Comparison of ENCODE assay signal across 8 cellular contexts in the genomic region with DNA sequence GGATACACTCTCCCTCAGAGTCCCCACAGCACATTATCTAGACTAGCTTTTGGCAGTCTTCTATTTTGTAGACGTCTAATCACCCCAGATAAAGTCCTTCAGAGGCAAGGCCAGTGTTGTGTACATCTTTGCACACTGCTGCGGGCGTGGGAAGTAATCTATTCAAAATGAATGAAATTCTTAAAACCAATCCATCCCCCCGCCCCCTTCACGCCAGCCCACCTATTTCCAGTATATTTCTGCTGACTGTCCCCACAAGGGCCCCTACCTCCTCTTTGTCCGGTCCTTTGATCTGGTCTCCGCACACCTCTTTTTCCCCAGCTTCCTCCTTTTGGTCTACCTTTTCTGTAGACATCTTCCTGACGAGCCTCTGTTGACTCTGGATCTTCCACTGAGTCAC. TPM values are rescaled to one million over a fixed set of nuclear protein-coding genes. Genes with fewer than 3 reads are reported as not detected.
DNase-seq lines count a peak whose midpoint lies in the region; ATAC-seq and TF ChIP-seq lines count a peak whose summit lies in the region.

No MANE protein-coding gene starts in this region.

- H3K79me2 ChIP-seq in DND-41 (ENCODE audit: insufficient read depth, low read length) (peaks cover 22% of the 10 kb centered on the region), SU-DHL-6 (ENCODE audit: insufficient read depth, low read length) (no peaks in the 10 kb centered on the region), fibroblast of lung (ENCODE audit: control insufficient read depth, insufficient read depth, low read length) (no peaks in the 10 kb centered on the region), trophoblast cell (ENCODE audit: control insufficient read depth, insufficient read depth, low read length, poor library complexity) (peaks cover 10% of the 10 kb centered on the region)

- peak overlapping the region; percentile 30 for H4K8ac ChIP-seq in trophoblast cell (ENCODE audit: low read depth, low read length)

- peak overlapping the region; percentile 57 for H3K18ac ChIP-seq in trophoblast cell (ENCODE audit: low read length)

- ATAC-seq in DND-41 (ENCODE audit: insufficient read depth, low read depth) (no peak), HG03460 (IDR thresholded peaks at IDR 0.05; ENCODE audit: unreplicated experiment) (no peak)

- H3K14ac ChIP-seq in trophoblast cell (ENCODE audit: low read length) = peak overlapping the region; percentile 16

- DNase-seq in DND-41 (no peak), fibroblast of lung (ENCODE audit: low read depth in 2 of 2) (no peak), trophoblast cell (no peak), ACHN (no peak), SIG-M5 (lab: John Stamatoyannopoulos, UW) (no peak)
- no peak for DNase-seq in stimulated activated CD4-positive, alpha-beta T cell treated with anti-CD3 and anti-CD28 coated beads, Interleukin-4, amount 100 ng/mL, for 24 hours

- in situ Hi-C loops in ACHN (cut with HindIII; ENCODE audit: low pct_ligation_motif_present, low pct_unique_long_range_greater_than_20kb, low sequenced_read_pairs) = no loop called here

- H2BK5ac ChIP-seq in trophoblast cell (ENCODE audit: low read depth, low read length, poor library complexity) = peak overlapping the region; percentile 2

- H4K12ac ChIP-seq in trophoblast cell (ENCODE audit: low read depth, low read length) = no peak overlapping the region

- peaks cover 12% of the 10 kb centered on the region; the same call in 1 of the 2 replicates for H3F3A ChIP-seq in SU-DHL-6 (ENCODE audit: insufficient read depth)

- H4K20me1 ChIP-seq in DND-41 (ENCODE audit: insufficient read depth, low read length) = no peaks in the 10 kb centered on the region
- no peaks in the 10 kb centered on the region for H4K20me1 ChIP-seq in SU-DHL-6 (ENCODE audit: low read depth, low read length)
- H4K20me1 ChIP-seq in fibroblast of lung (ENCODE audit: control insufficient read depth, extremely low read depth, insufficient read depth, low read length) = no peaks in the 10 kb centered on the region

- H2BK120ac ChIP-seq in trophoblast cell (ENCODE audit: insufficient read depth, low read length, poor library complexity) = peak overlapping the region; percentile 38

- peak overlapping the region; percentile 80 for H2AFZ ChIP-seq in DND-41 (ENCODE audit: low read depth, low read length)
- no peak overlapping the region for H2AFZ ChIP-seq in SU-DHL-6 (ENCODE audit: low read depth, low read length, severe bottlenecking)
- H2AFZ ChIP-seq in fibroblast of lung (ENCODE audit: low read length) = no peak overlapping the region
- H2AFZ ChIP-seq in trophoblast cell (ENCODE audit: insufficient read depth, low read length, poor library complexity) = no peak overlapping the region

- H3K23ac ChIP-seq in trophoblast cell (ENCODE audit: low read length) = no peak overlapping the region

- no peaks in the 10 kb centered on the region for H3K9me2 ChIP-seq in SU-DHL-6 (replicated peaks; ENCODE audit: insufficient read depth, low read length)

- TF ChIP-seq CTCF in DND-41 (IDR thresholded peaks at IDR 0.05; ENCODE audit: borderline replicate concordance, extremely low read depth, low read length, poor library complexity, severe bottlenecking) (no peak), SU-DHL-6 (IDR thresholded peaks at IDR 0.05; ENCODE audit: insufficient read depth, low read length, poor library complexity, severe bottlenecking) (no peak), fibroblast of lung (conservative IDR thresholded peaks at IDR 0.05 in 1 of 2, IDR thresholded peaks at IDR 0.05 in 1 of 2; ENCODE audit: low read depth in 1 of 2, low read length in 2 of 2) (no peak)

- H3K4me2 ChIP-seq in DND-41 (ENCODE audit: insufficient read depth, low read length) = peak overlapping the region; percentile 97
- peak overlapping the region; percentile 69 for H3K4me2 ChIP-seq in SU-DHL-6 (ENCODE audit: low read depth, low read length, poor library complexity, severe bottlenecking)
- H3K4me2 ChIP-seq in fibroblast of lung (ENCODE audit: extremely low read depth, insufficient read depth, low read length) = peak overlapping the region; percentile 79
- H3K4me2 ChIP-seq in trophoblast cell (ENCODE audit: low read length) = peak overlapping the region; percentile 94

- H3K27ac ChIP-seq in DND-41 (ENCODE audit: low read length) (peak overlapping the region; percentile 72), SU-DHL-6 (ENCODE audit: low read depth, low read length) (no peak overlapping the region), fibroblast of lung (ENCODE audit: insufficient read depth, low read length) (no peak overlapping the region), trophoblast cell (ENCODE audit: low read depth, low read length) (peak overlapping the region; percentile 76)

- H2BK12ac ChIP-seq in trophoblast cell (ENCODE audit: low read length) = no peak overlapping the region

- H2AK5ac ChIP-seq in trophoblast cell (ENCODE audit: low read length) = peak overlapping the region; percentile 53

- H3K4me3 ChIP-seq in DND-41 (ENCODE audit: low read depth in 1 of 2, low read length in 2 of 2) (peak overlapping the region in 1 of 2 experiments; percentile 88; a peak in 2 of 4 replicates), SU-DHL-6 (ENCODE audit: insufficient read depth, low read length, poor library complexity, severe bottlenecking) (no peak overlapping the region), fibroblast of lung (replicated peaks in 1 of 4; ENCODE audit: control extremely low read depth in 1 of 4, insufficient read depth in 1 of 4, low read depth in 3 of 4, low read length in 4 of 4) (peak overlapping the region in 2 of 4 experiments; percentile 49 to 72), trophoblast cell (ENCODE audit: low read depth, low read length) (peak overlapping the region; percentile 21)

- H3K36me3 ChIP-seq in DND-41 (ENCODE audit: insufficient read depth, low read length) = peaks cover 19% of the 10 kb centered on the region
- peaks cover 4% of the 10 kb centered on the region for H3K36me3 ChIP-seq in SU-DHL-6 (ENCODE audit: low read length)
- H3K36me3 ChIP-seq in fibroblast of lung (ENCODE audit: control insufficient read depth, insufficient read depth, low read length) = peaks cover 13% of the 10 kb centered on the region
- peaks cover 4 to 11% of the 10 kb centered on the region in 2 experiments for H3K36me3 ChIP-seq in trophoblast cell (ENCODE audit: control insufficient read depth in 1 of 2, insufficient read depth in 2 of 2, low read length in 2 of 2)

- H3K27me3 ChIP-seq in DND-41 (ENCODE audit: insufficient read depth, low read length, poor library complexity) (no peaks in the 10 kb centered on the region), SU-DHL-6 (ENCODE audit: low read length) (no peaks in the 10 kb centered on the region), fibroblast of lung (ENCODE audit: control insufficient read depth, insufficient read depth, low read length) (no peaks in the 10 kb centered on the region), trophoblast cell (ENCODE audit: insufficient read depth, low read length) (no peaks in the 10 kb centered on the region)

- peak overlapping the region; percentile 24 for H3K4ac ChIP-seq in trophoblast cell (ENCODE audit: low read depth, low read length)

- no peak overlapping the region for H4K91ac ChIP-seq in trophoblast cell (ENCODE audit: low read depth, low read length)

- H3K79me1 ChIP-seq in trophoblast cell (ENCODE audit: low read length) = peaks cover 22% of the 10 kb centered on the region

- H3K9ac ChIP-seq in DND-41 (ENCODE audit: low read depth, low read length) = peak overlapping the region; percentile 83
- peak overlapping the region; percentile 56; the same call in 1 of the 2 replicates for H3K9ac ChIP-seq in SU-DHL-6 (ENCODE audit: low read length)
- H3K9ac ChIP-seq in fibroblast of lung (ENCODE audit: insufficient read depth, low read length) = no peak overlapping the region
- H3K9ac ChIP-seq in trophoblast cell (ENCODE audit: low read length) = peak overlapping the region; percentile 14

- WGBS in trophoblast cell (ENCODE audit: extremely low coverage, insufficient coverage, insufficient read length) = no CpG with 5 or more reads among the region's 8 CpGs

- peaks cover 52% of the 10 kb centered on the region for H3K4me1 ChIP-seq in DND-41 (ENCODE audit: insufficient read depth, low read length)
- H3K4me1 ChIP-seq in fibroblast of lung (ENCODE audit: control insufficient read depth, extremely low read depth, insufficient read depth, low read length) = peaks cover 24% of the 10 kb centered on the region
- peaks cover 25 to 30% of the 10 kb centered on the region in 2 experiments for H3K4me1 ChIP-seq in trophoblast cell (ENCODE audit: control insufficient read depth in 1 of 2, insufficient read depth in 2 of 2, low read length in 2 of 2)

- no peaks in the 10 kb centered on the region for H3K9me3 ChIP-seq in DND-41 (ENCODE audit: insufficient read depth, low read length, severe bottlenecking)
- H3K9me3 ChIP-seq in SU-DHL-6 (ENCODE audit: insufficient read depth, low read length) = no peaks in the 10 kb centered on the region
- H3K9me3 ChIP-seq in fibroblast of lung (ENCODE audit: control insufficient read depth, insufficient read depth, low read depth, low read length) = no peaks in the 10 kb centered on the region
- no peaks in the 10 kb centered on the region for H3K9me3 ChIP-seq in trophoblast cell (ENCODE audit: insufficient read depth, low read depth, low read length)

RNA-seq across cellular contexts. Expression of a gene that starts 0.4 kb away (rescaled TPM):
- 37.8 and 62.1 TPM in 2 replicates for total RNA-seq in fibroblast of lung
- 35.5 and 54.0 TPM in 2 replicates for polyA plus RNA-seq in fibroblast of lung
- 33.6 and 47.4 TPM in 2 replicates for polyA plus RNA-seq in fibroblast of lung (2012)
- polyA minus RNA-seq in fibroblast of lung (ENCODE audit: low replicate concordance) = 319 and 376 TPM in 2 replicates
- polyA plus RNA-seq in trophoblast cell (2013) = 39.4 and 47.0 TPM in 2 replicates

RNA-seq across cellular contexts. Expression of a gene that starts 0.6 kb away (rescaled TPM):
- not detected in 2 replicates for total RNA-seq in fibroblast of lung
- 0.07 TPM in 1 of 2 replicates, not detected in the other for polyA plus RNA-seq in fibroblast of lung
- 0.14 and 0.15 TPM in 2 replicates for polyA plus RNA-seq in fibroblast of lung (2012)
- polyA minus RNA-seq in fibroblast of lung (ENCODE audit: low replicate concordance) = not detected in 2 replicates
- polyA plus RNA-seq in trophoblast cell (2013) = 0.31 and 0.32 TPM in 2 replicates

RNA-seq across cellular contexts. Expression of a gene that starts 17.5 kb away (rescaled TPM):
- total RNA-seq in fibroblast of lung = 13.4 and 31.5 TPM in 2 replicates
- polyA plus RNA-seq in fibroblast of lung = 7.9 and 12.7 TPM in 2 replicates
- 17.4 and 26.8 TPM in 2 replicates for polyA plus RNA-seq in fibroblast of lung (2012)
- polyA minus RNA-seq in fibroblast of lung (ENCODE audit: low replicate concordance) = 16.4 and 16.8 TPM in 2 replicates
- 0.03 and 0.05 TPM in 2 replicates for polyA plus RNA-seq in trophoblast cell (2013)

RNA-seq across cellular contexts. Expression of a gene that starts 20.4 kb away (rescaled TPM):
- 9.2 and 14.5 TPM in 2 replicates for total RNA-seq in fibroblast of lung
- polyA plus RNA-seq in fibroblast of lung = 18.8 and 26.4 TPM in 2 replicates
- polyA plus RNA-seq in fibroblast of lung (2012) = 56.0 and 65.2 TPM in 2 replicates
- 15.6 and 16.1 TPM in 2 replicates for polyA minus RNA-seq in fibroblast of lung (ENCODE audit: low replicate concordance)
- 29.1 and 31.7 TPM in 2 replicates for polyA plus RNA-seq in trophoblast cell (2013)

RNA-seq across cellular contexts. Expression of a gene that starts 21.4 kb away (rescaled TPM):
- total RNA-seq in fibroblast of lung = 32.4 and 44.4 TPM in 2 replicates
- 26.1 and 27.3 TPM in 2 replicates for polyA plus RNA-seq in fibroblast of lung
- polyA plus RNA-seq in fibroblast of lung (2012) = 31.7 and 33.3 TPM in 2 replicates
- polyA minus RNA-seq in fibroblast of lung (ENCODE audit: low replicate concordance) = 23.4 and 23.7 TPM in 2 replicates
- polyA plus RNA-seq in trophoblast cell (2013) = 62.8 and 63.8 TPM in 2 replicates

Comparison
In these comparisons a context has a peak if more than half of its experiments do, and no peak if none do; other contexts are left out.
1. H3K27ac ChIP-seq: peak in DND-41 (single experiment) and trophoblast cell (single experiment); none in SU-DHL-6 (single experiment) and fibroblast of lung (single experiment).
2. Peak in every context shown above with its lines, with median percentiles within 50 percentile points of each other: H3K4me2 ChIP-seq.